In genomic region chr2:70010222-70011111, GRCh38 we compare ENCODE assay signal across 1 cellular context.
TF ChIP-seq lines count a peak whose summit lies in the region.

No MANE protein-coding gene starts in this region.

TF ChIP-seq in SK-N-SH treated with all-trans-retinoic acid at 6 μM for 48 hours, 23 proteins besides CTCF, POLR2A, EP300 and RAD21 (continued from another document):
- TF ChIP-seq PATZ1 (CRISPR knock-in tag; IDR thresholded peaks at IDR 0.05; ENCODE audit: borderline replicate concordance), result no peak
- no peak for TF ChIP-seq TOX (CRISPR knock-in tag; IDR thresholded peaks at IDR 0.05; ENCODE audit: borderline replicate concordance)
- TF ChIP-seq PPARA (CRISPR knock-in tag; IDR thresholded peaks at IDR 0.05; ENCODE audit: borderline replicate concordance), result no peak
- TF ChIP-seq ISL1 (CRISPR knock-in tag; IDR thresholded peaks at IDR 0.05), result no peak
- TF ChIP-seq POU6F1 (CRISPR knock-in tag; IDR thresholded peaks at IDR 0.05; ENCODE audit: borderline replicate concordance, low read depth), result no peak
- no peak for TF ChIP-seq ZNF8 (CRISPR knock-in tag; IDR thresholded peaks at IDR 0.05)
- no peak for TF ChIP-seq ZC3H10 (CRISPR knock-in tag; IDR thresholded peaks at IDR 0.05)
